Comparison of ENCODE assay signal across 2 cellular contexts in genomic region chrX:45198301-45198700, GRCh38.
TF ChIP-seq lines count a peak whose summit lies in the region.

No MANE protein-coding gene starts in this region.

TF ChIP-seq in SK-N-SH, 30 proteins besides CTCF, POLR2A, EP300 and RAD21 (continued from another document):
- TF ChIP-seq EZH2phosphoT487 (IDR thresholded peaks at IDR 0.05; ENCODE audit: borderline replicate concordance, low read depth), result no peak
- TF ChIP-seq PBX3 (IDR thresholded peaks at IDR 0.05), result no peak
- TF ChIP-seq FOSL2 (IDR thresholded peaks at IDR 0.05; ENCODE audit: borderline replicate concordance, low read depth), result no peak
- TF ChIP-seq RCOR1 (IDR thresholded peaks at IDR 0.05; ENCODE audit: low read length), result no peak
- TF ChIP-seq, protein P1, sequence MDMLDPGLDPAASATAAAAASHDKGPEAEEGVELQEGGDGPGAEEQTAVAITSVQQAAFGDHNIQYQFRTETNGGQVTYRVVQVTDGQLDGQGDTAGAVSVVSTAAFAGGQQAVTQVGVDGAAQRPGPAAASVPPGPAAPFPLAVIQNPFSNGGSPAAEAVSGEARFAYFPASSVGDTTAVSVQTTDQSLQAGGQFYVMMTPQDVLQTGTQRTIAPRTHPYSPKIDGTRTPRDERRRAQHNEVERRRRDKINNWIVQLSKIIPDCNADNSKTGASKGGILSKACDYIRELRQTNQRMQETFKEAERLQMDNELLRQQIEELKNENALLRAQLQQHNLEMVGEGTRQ (IDR thresholded peaks at IDR 0.05; ENCODE audit: borderline replicate concordance, low read depth, low read length), result no peak
- TF ChIP-seq TEAD4 (IDR thresholded peaks at IDR 0.05; ENCODE audit: borderline replicate concordance, insufficient read depth), result no peak

TF ChIP-seq in SK-N-SH treated with all-trans-retinoic acid at 6 μM for 48 hours, 23 proteins besides CTCF, POLR2A, EP300 and RAD21 (continued from another document):
- TF ChIP-seq PPARA (CRISPR knock-in tag; IDR thresholded peaks at IDR 0.05; ENCODE audit: borderline replicate concordance) (no peak), ZNF8 (CRISPR knock-in tag; IDR thresholded peaks at IDR 0.05) (no peak), ISL1 (CRISPR knock-in tag; IDR thresholded peaks at IDR 0.05) (no peak), ZFP3 (CRISPR knock-in tag; IDR thresholded peaks at IDR 0.05) (no peak), PATZ1 (CRISPR knock-in tag; IDR thresholded peaks at IDR 0.05; ENCODE audit: borderline replicate concordance) (no peak)
- TF ChIP-seq, protein P2, sequence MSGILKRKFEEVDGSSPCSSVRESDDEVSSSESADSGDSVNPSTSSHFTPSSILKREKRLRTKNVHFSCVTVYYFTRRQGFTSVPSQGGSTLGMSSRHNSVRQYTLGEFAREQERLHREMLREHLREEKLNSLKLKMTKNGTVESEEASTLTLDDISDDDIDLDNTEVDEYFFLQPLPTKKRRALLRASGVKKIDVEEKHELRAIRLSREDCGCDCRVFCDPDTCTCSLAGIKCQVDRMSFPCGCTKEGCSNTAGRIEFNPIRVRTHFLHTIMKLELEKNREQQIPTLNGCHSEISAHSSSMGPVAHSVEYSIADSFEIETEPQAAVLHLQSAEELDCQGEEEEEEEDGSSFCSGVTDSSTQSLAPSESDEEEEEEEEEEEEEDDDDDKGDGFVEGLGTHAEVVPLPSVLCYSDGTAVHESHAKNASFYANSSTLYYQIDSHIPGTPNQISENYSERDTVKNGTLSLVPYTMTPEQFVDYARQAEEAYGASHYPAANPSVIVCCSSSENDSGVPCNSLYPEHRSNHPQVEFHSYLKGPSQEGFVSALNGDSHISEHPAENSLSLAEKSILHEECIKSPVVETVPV (CRISPR knock-in tag; IDR thresholded peaks at IDR 0.05), result no peak
TF ChIP-seq in SK-N-SH treated with all-trans-retinoic acid at 6 μM for 48 hours: peak in this region for 0.
